ENCODE assay signal across 20 cellular contexts in genomic region chr9:124559871-124560270, GRCh38. TPM values are rescaled to one million over a fixed set of nuclear protein-coding genes. Genes with fewer than 3 reads are reported as not detected.
DNase-seq lines count a peak whose midpoint lies in the region; TF ChIP-seq lines count a peak whose summit lies in the region.
"Had no signal": no experiment of that assay in that cellular context is flagged by ENCODE, and none has a peak within 500 bp of the region (broad histone marks: within the 10 kb centered on the region; RNA-seq: fewer than 3 reads in every experiment).

No MANE protein-coding gene starts in this region.

- H3K27me3 ChIP-seq in mesenchymal stem cell (ENCODE audit: control insufficient read depth in 1 of 2, insufficient read depth in 1 of 2, low read length in 2 of 2), result no peaks in the 10 kb centered on the region
- H3K27me3 ChIP-seq: heart left ventricle had no signal

- no peak overlapping the region for H3K27ac Mint-ChIP-seq in endothelial cell (ENCODE audit: unreplicated experiment)

- no peaks in the 10 kb centered on the region for H3K36me3 ChIP-seq in mesenchymal stem cell (ENCODE audit: control insufficient read depth in 1 of 2, insufficient read depth in 2 of 2, low read depth in 1 of 2, low read length in 2 of 2)
- H3K36me3 ChIP-seq: heart left ventricle had no signal

- no peak overlapping the region for H4K8ac ChIP-seq in mesenchymal stem cell (ENCODE audit: low read length)

- H3K27me3 Mint-ChIP-seq in endothelial cell (ENCODE audit: unreplicated experiment), result no peaks in the 10 kb centered on the region

- H3K14ac ChIP-seq in mesenchymal stem cell (ENCODE audit: low read length in 2 of 2), result no peak overlapping the region

- H3K4me2 ChIP-seq in mesenchymal stem cell (ENCODE audit: low read length, poor library complexity, severe bottlenecking), result no peak overlapping the region

- no peaks in the 10 kb centered on the region for H3K9me3 ChIP-seq in mesenchymal stem cell (ENCODE audit: control insufficient read depth, low read length)
- H3K9me3 ChIP-seq: heart left ventricle had no signal

- no peaks in the 10 kb centered on the region for H3K9me3 Mint-ChIP-seq in endothelial cell (ENCODE audit: unreplicated experiment)

- no peak overlapping the region for H2BK120ac ChIP-seq in mesenchymal stem cell (ENCODE audit: low read depth, low read length)

- peaks cover 6% of the 10 kb centered on the region for H3K4me1 ChIP-seq in mesenchymal stem cell (ENCODE audit: control insufficient read depth, insufficient read depth, low read depth, low read length)

- peaks cover 20% of the 10 kb centered on the region for H3K4me1 Mint-ChIP-seq in endothelial cell (ENCODE audit: unreplicated experiment)

- no peak overlapping the region for H2AK5ac ChIP-seq in mesenchymal stem cell (ENCODE audit: low read length, severe bottlenecking)

- DNase-seq in EL (peak; percentile 79), LHCN-M2 (ENCODE audit: low read depth) (peak; percentile 38), choroid plexus epithelial cell (ENCODE audit: low read depth) (peak; percentile 82), mesenchymal stem cell (peak; percentile 64), NCI-H345 (lab: John Stamatoyannopoulos, UW) (no peak), SKM-1 treated with dmso at 0.1 percent for 144 hours (lab: John Stamatoyannopoulos, UW; ENCODE audit: unreplicated experiment) (no peak), endothelial cell (ENCODE audit: low spot score) (no peak), NCI-H345 treated with DMSO at 0.1 percent for 48 hours (lab: John Stamatoyannopoulos, UW; ENCODE audit: unreplicated experiment) (no peak)
- DNase-seq: activated CD8-positive, alpha-beta memory T cell treated with anti-CD3 and anti-CD28 coated beads, Interleukin-2, amount 50 U/mL, for 4 hours; activated naive CD4-positive, alpha-beta T cell treated with Interleukin-2 at 50 U/mL for 16 hours; DND-41; heart left ventricle; NCI-H146; NCI-H526; stimulated activated naive CD4-positive, alpha-beta T cell treated with Interleukin-2 at 50 U/mL for 16 hours had no signal

- TF ChIP-seq CTCF in choroid plexus epithelial cell (conservative IDR thresholded peaks at IDR 0.05; ENCODE audit: low read depth, low read length), result no peak
- TF ChIP-seq CTCF in endothelial cell (IDR thresholded peaks at IDR 0.05; ENCODE audit: unreplicated experiment), result no peak

- no peak overlapping the region for H2BK5ac ChIP-seq in mesenchymal stem cell (ENCODE audit: low read depth, low read length, poor library complexity, severe bottlenecking)

- no peak overlapping the region for H3K9ac ChIP-seq in mesenchymal stem cell (ENCODE audit: low read length)

- no peak overlapping the region for H3K18ac ChIP-seq in mesenchymal stem cell (ENCODE audit: low read depth in 1 of 2, low read length in 2 of 2)

- H3K23ac ChIP-seq in mesenchymal stem cell (ENCODE audit: low read length in 2 of 2), result no peak overlapping the region

- H2AFZ ChIP-seq in mesenchymal stem cell (ENCODE audit: low read depth, low read length), result no peak overlapping the region

- no peak overlapping the region for H2BK15ac ChIP-seq in mesenchymal stem cell (ENCODE audit: low read depth, poor library complexity, severe bottlenecking)

- H4K91ac ChIP-seq in mesenchymal stem cell (ENCODE audit: low read length), result no peak overlapping the region

- peak overlapping the region; percentile 62 for H3K27ac ChIP-seq in mesenchymal stem cell (ENCODE audit: low read length, poor library complexity, severe bottlenecking)
- H3K27ac ChIP-seq: C4-2B, heart left ventricle had no signal

- H3K36me3 Mint-ChIP-seq in endothelial cell (ENCODE audit: low read depth, unreplicated experiment), result no peaks in the 10 kb centered on the region

- H3K79me1 ChIP-seq in mesenchymal stem cell (replicated peaks; ENCODE audit: low read length, poor library complexity, severe bottlenecking), result peaks cover 3% of the 10 kb centered on the region

- H3K4me3 ChIP-seq in choroid plexus epithelial cell (ENCODE audit: low read depth, low read length), result no peak overlapping the region
- H3K4me3 ChIP-seq in mesenchymal stem cell (ENCODE audit: insufficient read depth in 1 of 2, low read depth in 1 of 2, low read length in 2 of 2), result no peak overlapping the region
- H3K4me3 ChIP-seq: heart left ventricle had no signal

- WGBS in mesenchymal stem cell, result 1% methylated on average over 2 of the region's 2 CpGs

- no peak overlapping the region for H3K4ac ChIP-seq in mesenchymal stem cell (ENCODE audit: low read depth in 1 of 2, low read length in 2 of 2)

- H2BK12ac ChIP-seq in mesenchymal stem cell (ENCODE audit: low read length in 2 of 2), result no peak overlapping the region

- H3K4me3 Mint-ChIP-seq in endothelial cell (ENCODE audit: unreplicated experiment), result no peak overlapping the region

RNA-seq across cellular contexts. Expression of gene NR5A1, which starts 52.7 kb away (rescaled TPM):
- total RNA-seq in LHCN-M2 (2014; rRNA removed) (not detected in 2 replicates), endothelial cell (ENCODE audit: unreplicated experiment) (1.2 TPM)
- polyA plus RNA-seq in LHCN-M2 (2012), result not detected
- not detected for polyA plus RNA-seq in mesenchymal stem cell (2013, experiment 1 of 2)
- not detected for polyA plus RNA-seq in mesenchymal stem cell (2013, experiment 2 of 2)
- total RNA-seq: cardiac septum; heart left ventricle; kidney epithelial cell; osteoblast; T-helper 1 cell treated with Interleukin-12 subunit alpha and Interleukin-12 subunit beta and Interleukin-4 antibody, amounts not matched to agents 30 ng/mL and 1 ng/mL, for 36 hours had no signal

Comparison
In these comparisons a context has a peak if more than half of its experiments do, and no peak if none do; other contexts are left out.
1. DNase-seq: peak in EL (single experiment), LHCN-M2 (single experiment), choroid plexus epithelial cell (single experiment) and mesenchymal stem cell (single experiment); none in NCI-H345 (single experiment), SKM-1 treated with dmso at 0.1 percent for 144 hours (single experiment), endothelial cell (single experiment) and NCI-H345 treated with DMSO at 0.1 percent for 48 hours (single experiment).